In the genomic region with DNA sequence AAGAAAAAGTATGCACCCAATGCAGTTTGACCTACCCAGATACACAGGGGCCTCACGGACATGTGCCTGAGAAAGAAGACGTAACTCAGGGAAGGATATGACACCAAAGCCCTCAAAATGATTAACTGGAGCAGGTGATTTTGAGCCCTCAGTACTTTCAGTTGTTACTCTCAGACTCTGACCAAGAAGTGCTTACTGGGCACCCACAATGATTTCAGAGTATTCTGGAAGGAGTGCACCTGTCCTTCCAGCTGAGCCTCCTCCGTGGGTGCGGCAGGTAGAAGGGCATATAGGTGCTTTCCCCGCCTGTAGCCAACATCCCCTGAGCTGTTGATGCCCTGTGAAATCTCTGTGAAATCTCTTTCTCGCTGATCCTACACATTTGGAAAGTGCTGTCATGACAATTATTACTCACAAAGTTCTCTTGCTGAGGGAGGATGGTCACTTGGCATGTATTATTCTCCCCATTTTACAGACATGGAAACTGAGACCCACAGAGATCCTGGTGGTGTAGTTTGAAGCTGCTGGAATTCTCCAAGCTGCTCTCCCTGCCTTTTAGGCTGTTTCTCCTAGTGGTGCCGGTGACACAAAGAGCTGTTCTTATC, we compare ENCODE assay signal across 8 cellular contexts.
DNase-seq lines count a peak whose midpoint lies in the region; ATAC-seq lines count a peak whose summit lies in the region.

No MANE protein-coding gene starts in this region.

- H3K9me3 Mint-ChIP-seq in natural killer cell treated with Interleukin-12 subunit alpha and Interleukin-12 subunit beta and Interleukin-15 and Interleukin-18, amount 100 ng/mL, for 72 hours: no peaks in the 10 kb centered on the region

- no CpG with 5 or more reads among the region's 7 CpGs for WGBS in neuronal stem cell (ENCODE audit: extremely low coverage in 2 of 2, insufficient read length in 2 of 2, insufficient replicate concordance in 1 of 2), 2 donors

- peak overlapping the region; percentile 85 to 91 for H3K27ac Mint-ChIP-seq in natural killer cell treated with Interleukin-12 subunit alpha and Interleukin-12 subunit beta and Interleukin-15 and Interleukin-18, amount 100 ng/mL, for 72 hours

- H3K18ac ChIP-seq in neuronal stem cell (ENCODE audit: low read length): no peak overlapping the region

- no peak overlapping the region for H2AFZ ChIP-seq in neuronal stem cell (ENCODE audit: low read length)

- no peak overlapping the region for H2BK5ac ChIP-seq in neuronal stem cell (ENCODE audit: low read length)

- no peaks in the 10 kb centered on the region for H3K79me1 ChIP-seq in neuronal stem cell (ENCODE audit: low read depth, low read length)

- H3K27me3 ChIP-seq in neuronal stem cell (ENCODE audit: control insufficient read depth in 3 of 3, insufficient read depth in 3 of 3, low read depth in 1 of 3, low read length in 3 of 3): no peaks in the 10 kb centered on the region

- H4K8ac ChIP-seq in neuronal stem cell (ENCODE audit: low read depth, low read length): no peak overlapping the region

- no peak overlapping the region for H3K9ac ChIP-seq in neuronal stem cell (ENCODE audit: low read depth, low read length, poor library complexity)

- H2BK120ac ChIP-seq in neuronal stem cell (ENCODE audit: low read depth, low read length): no peak overlapping the region

- H3K14ac ChIP-seq in neuronal stem cell (ENCODE audit: low read length): no peak overlapping the region

- H3K27ac ChIP-seq in neuronal stem cell (replicated peaks; ENCODE audit: low read length): no peak overlapping the region

- H3K23ac ChIP-seq in neuronal stem cell (ENCODE audit: low read depth, low read length, poor library complexity): no peak overlapping the region

- H3K36me3 Mint-ChIP-seq in natural killer cell treated with Interleukin-12 subunit alpha and Interleukin-12 subunit beta and Interleukin-15 and Interleukin-18, amount 100 ng/mL, for 72 hours: no peaks in the 10 kb centered on the region

- H2AK5ac ChIP-seq in neuronal stem cell (ENCODE audit: low read depth, low read length): no peak overlapping the region

- H3K36me3 ChIP-seq in neuronal stem cell (replicated peaks in 1 of 2; ENCODE audit: control insufficient read depth in 2 of 2, insufficient read depth in 2 of 2, low read length in 2 of 2): no peaks in the 10 kb centered on the region

- H2BK12ac ChIP-seq in neuronal stem cell (ENCODE audit: low read length): no peak overlapping the region

- peaks cover 0 to 2% of the 10 kb centered on the region in 2 donors for H3K27me3 Mint-ChIP-seq in natural killer cell treated with Interleukin-12 subunit alpha and Interleukin-12 subunit beta and Interleukin-15 and Interleukin-18, amount 100 ng/mL, for 72 hours

- ATAC-seq in GM18520 (IDR thresholded peaks at IDR 0.05; ENCODE audit: unreplicated experiment): peak; percentile 73
- ATAC-seq in HG02588 (IDR thresholded peaks at IDR 0.05; ENCODE audit: unreplicated experiment): peak; percentile 73
- peak; percentile 63 to 76 for ATAC-seq in natural killer cell treated with Interleukin-12 subunit alpha and Interleukin-12 subunit beta and Interleukin-15 and Interleukin-18, amount 100 ng/mL, for 72 hours

- peak; percentile 98 for DNase-seq in RPMI8226
- no peak for DNase-seq in natural killer cell treated with Interleukin-12 subunit alpha and Interleukin-12 subunit beta and Interleukin-15 and Interleukin-18, amount 100 ng/mL, for 72 hours (ENCODE audit: low spot score)
- DNase-seq in UCSD-AML1 (lab: John Stamatoyannopoulos, UW; ENCODE audit: unreplicated experiment): no peak
- no peak for DNase-seq in neuronal stem cell (ENCODE audit: low spot score)
- no peak for DNase-seq in GOT3 (lab: John Stamatoyannopoulos, UW)
- DNase-seq in kidney glomerular epithelial cell (lab: John Stamatoyannopoulos, UW): no peak

- H2BK15ac ChIP-seq in neuronal stem cell (ENCODE audit: low read length): no peak overlapping the region

- peak overlapping the region; percentile 75 for H3K4me3 Mint-ChIP-seq in natural killer cell treated with Interleukin-12 subunit alpha and Interleukin-12 subunit beta and Interleukin-15 and Interleukin-18, amount 100 ng/mL, for 72 hours

- peaks cover 51 to 54% of the 10 kb centered on the region in 2 donors for H3K4me1 Mint-ChIP-seq in natural killer cell treated with Interleukin-12 subunit alpha and Interleukin-12 subunit beta and Interleukin-15 and Interleukin-18, amount 100 ng/mL, for 72 hours (ENCODE audit: low read depth in 2 of 2)

- H3K4me1 ChIP-seq in neuronal stem cell (ENCODE audit: control insufficient read depth in 2 of 2, insufficient read depth in 1 of 2, low read depth in 1 of 2, low read length in 2 of 2): peaks cover 2 to 14% of the 10 kb centered on the region in 2 donors

- no peak overlapping the region for H3K4me3 ChIP-seq in neuronal stem cell (ENCODE audit: low read length in 2 of 2)

- no peaks in the 10 kb centered on the region for H3K9me3 ChIP-seq in neuronal stem cell (replicated peaks in 1 of 2; ENCODE audit: control insufficient read depth in 2 of 2, insufficient read depth in 1 of 2, low read depth in 1 of 2, low read length in 2 of 2)

- H3K4me2 ChIP-seq in neuronal stem cell (ENCODE audit: insufficient read depth, low read length, poor library complexity, severe bottlenecking): no peak overlapping the region

- no peak overlapping the region for H3K4ac ChIP-seq in neuronal stem cell (ENCODE audit: low read length)

- no peak overlapping the region for H4K91ac ChIP-seq in neuronal stem cell (ENCODE audit: low read depth, low read length, poor library complexity)
